ENCODE assay signal across 1 cellular context in genomic region chr15:64246364-64247189, GRCh38.
TF ChIP-seq lines count a peak whose summit lies in the region.

No MANE protein-coding gene starts in this region.

TF ChIP-seq in HEK293, 187 proteins besides CTCF, POLR2A, EP300 and RAD21 (continued from another document and continues in another):
- TF ChIP-seq, protein P1, sequence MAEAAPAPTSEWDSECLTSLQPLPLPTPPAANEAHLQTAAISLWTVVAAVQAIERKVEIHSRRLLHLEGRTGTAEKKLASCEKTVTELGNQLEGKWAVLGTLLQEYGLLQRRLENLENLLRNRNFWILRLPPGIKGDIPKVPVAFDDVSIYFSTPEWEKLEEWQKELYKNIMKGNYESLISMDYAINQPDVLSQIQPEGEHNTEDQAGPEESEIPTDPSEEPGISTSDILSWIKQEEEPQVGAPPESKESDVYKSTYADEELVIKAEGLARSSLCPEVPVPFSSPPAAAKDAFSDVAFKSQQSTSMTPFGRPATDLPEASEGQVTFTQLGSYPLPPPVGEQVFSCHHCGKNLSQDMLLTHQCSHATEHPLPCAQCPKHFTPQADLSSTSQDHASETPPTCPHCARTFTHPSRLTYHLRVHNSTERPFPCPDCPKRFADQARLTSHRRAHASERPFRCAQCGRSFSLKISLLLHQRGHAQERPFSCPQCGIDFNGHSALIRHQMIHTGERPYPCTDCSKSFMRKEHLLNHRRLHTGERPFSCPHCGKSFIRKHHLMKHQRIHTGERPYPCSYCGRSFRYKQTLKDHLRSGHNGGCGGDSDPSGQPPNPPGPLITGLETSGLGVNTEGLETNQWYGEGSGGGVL (tag by site-specific recombination; IDR thresholded peaks at IDR 0.05) = peak; percentile 79
- peak; percentile 86 for TF ChIP-seq ZNF629 (tag by site-specific recombination; IDR thresholded peaks at IDR 0.05)
- no peak for TF ChIP-seq BCL11A (tag by site-specific recombination; IDR thresholded peaks at IDR 0.05; ENCODE audit: low read depth)
- TF ChIP-seq ZNF366 (tag by site-specific recombination; conservative IDR thresholded peaks at IDR 0.05) = no peak
- TF ChIP-seq SP2 (tag by site-specific recombination; IDR thresholded peaks at IDR 0.05) = no peak
- TF ChIP-seq PRDM6 (tag by site-specific recombination; IDR thresholded peaks at IDR 0.05) = no peak; the same call in 1 of the 2 replicates
- no peak for TF ChIP-seq ZBTB26 (tag by site-specific recombination; optimal IDR thresholded peaks at IDR 0.05)
- no peak for TF ChIP-seq ZFP37 (tag by site-specific recombination; IDR thresholded peaks at IDR 0.05)
- no peak for TF ChIP-seq KLF7 (tag by site-specific recombination; IDR thresholded peaks at IDR 0.05; ENCODE audit: borderline replicate concordance)
- TF ChIP-seq ZNF488 (tag by site-specific recombination; IDR thresholded peaks at IDR 0.05) = no peak
- TF ChIP-seq ZBTB1 (tag by site-specific recombination; IDR thresholded peaks at IDR 0.05) = no peak
- no peak for TF ChIP-seq SCRT1 (tag by site-specific recombination; IDR thresholded peaks at IDR 0.05; ENCODE audit: borderline replicate concordance)
- TF ChIP-seq ZNF621 (tag by site-specific recombination; IDR thresholded peaks at IDR 0.05) = no peak
- no peak for TF ChIP-seq ZNF626 (tag by site-specific recombination; IDR thresholded peaks at IDR 0.05)
- no peak for TF ChIP-seq ZNF704 (tag by site-specific recombination; IDR thresholded peaks at IDR 0.05)
- TF ChIP-seq ZNF248 (tag by site-specific recombination; IDR thresholded peaks at IDR 0.05) = no peak
- peak; percentile 19; the same call in 1 of the 2 replicates for TF ChIP-seq ZNF394 (tag by site-specific recombination; IDR thresholded peaks at IDR 0.05; ENCODE audit: borderline replicate concordance)
- TF ChIP-seq, protein P2, sequence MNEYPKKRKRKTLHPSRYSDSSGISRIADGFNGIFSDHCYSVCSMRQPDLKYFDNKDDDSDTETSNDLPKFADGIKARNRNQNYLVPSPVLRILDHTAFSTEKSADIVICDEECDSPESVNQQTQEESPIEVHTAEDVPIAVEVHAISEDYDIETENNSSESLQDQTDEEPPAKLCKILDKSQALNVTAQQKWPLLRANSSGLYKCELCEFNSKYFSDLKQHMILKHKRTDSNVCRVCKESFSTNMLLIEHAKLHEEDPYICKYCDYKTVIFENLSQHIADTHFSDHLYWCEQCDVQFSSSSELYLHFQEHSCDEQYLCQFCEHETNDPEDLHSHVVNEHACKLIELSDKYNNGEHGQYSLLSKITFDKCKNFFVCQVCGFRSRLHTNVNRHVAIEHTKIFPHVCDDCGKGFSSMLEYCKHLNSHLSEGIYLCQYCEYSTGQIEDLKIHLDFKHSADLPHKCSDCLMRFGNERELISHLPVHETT (tag by site-specific recombination; IDR thresholded peaks at IDR 0.05) = peak; percentile 76; the same call in 1 of the 2 replicates
- no peak for TF ChIP-seq RBAK (tag by site-specific recombination; IDR thresholded peaks at IDR 0.05)
- no peak for TF ChIP-seq KLF9 (tag by site-specific recombination; IDR thresholded peaks at IDR 0.05; ENCODE audit: low read depth)
- TF ChIP-seq ZFP69B (tag by site-specific recombination; IDR thresholded peaks at IDR 0.05) = no peak
- TF ChIP-seq HOXC10 (CRISPR knock-in tag; IDR thresholded peaks at IDR 0.05) = no peak
- no peak for TF ChIP-seq ZFP3 (tag by site-specific recombination; IDR thresholded peaks at IDR 0.05; ENCODE audit: low read depth)
- TF ChIP-seq, protein P3, sequence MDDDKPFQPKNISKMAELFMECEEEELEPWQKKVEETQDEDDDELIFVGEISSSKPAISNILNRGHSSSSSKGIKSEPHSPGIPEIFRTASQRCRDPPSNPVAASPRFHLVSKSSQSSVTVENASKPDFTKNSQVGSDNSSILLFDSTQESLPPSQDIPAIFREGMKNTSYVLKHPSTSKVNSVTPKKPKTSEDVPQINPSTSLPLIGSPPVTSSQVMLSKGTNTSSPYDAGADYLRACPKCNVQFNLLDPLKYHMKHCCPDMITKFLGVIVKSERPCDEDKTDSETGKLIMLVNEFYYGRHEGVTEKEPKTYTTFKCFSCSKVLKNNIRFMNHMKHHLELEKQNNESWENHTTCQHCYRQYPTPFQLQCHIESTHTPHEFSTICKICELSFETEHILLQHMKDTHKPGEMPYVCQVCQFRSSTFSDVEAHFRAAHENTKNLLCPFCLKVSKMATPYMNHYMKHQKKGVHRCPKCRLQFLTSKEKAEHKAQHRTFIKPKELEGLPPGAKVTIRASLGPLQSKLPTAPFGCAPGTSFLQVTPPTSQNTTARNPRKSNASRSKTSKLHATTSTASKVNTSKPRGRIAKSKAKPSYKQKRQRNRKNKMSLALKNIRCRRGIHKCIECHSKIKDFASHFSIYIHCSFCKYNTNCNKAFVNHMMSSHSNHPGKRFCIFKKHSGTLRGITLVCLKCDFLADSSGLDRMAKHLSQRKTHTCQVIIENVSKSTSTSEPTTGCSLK (tag by site-specific recombination; IDR thresholded peaks at IDR 0.05) = no peak
- 0 out of 2 replicates have a peak, but pooled peaks have one; percentile 25 for TF ChIP-seq ZNF324 (tag by site-specific recombination; IDR thresholded peaks at IDR 0.05)
- no peak for TF ChIP-seq ZNF501 (tag by site-specific recombination; IDR thresholded peaks at IDR 0.05)
- peak; percentile 81 for TF ChIP-seq ZBTB17 (tag by site-specific recombination; IDR thresholded peaks at IDR 0.05)
- TF ChIP-seq TRIM28 (IDR thresholded peaks at IDR 0.05; ENCODE audit: borderline replicate concordance, low read length) = no peak
- TF ChIP-seq ZNF23 (tag by site-specific recombination; IDR thresholded peaks at IDR 0.05; ENCODE audit: borderline replicate concordance) = no peak
- TF ChIP-seq EGR2 (tag by site-specific recombination; IDR thresholded peaks at IDR 0.05; ENCODE audit: low read depth) = peak; percentile 65
- no peak for TF ChIP-seq ZNF341 (tag by site-specific recombination; IDR thresholded peaks at IDR 0.05; ENCODE audit: low read depth)
- no peak for TF ChIP-seq ZBTB48 (tag by site-specific recombination; IDR thresholded peaks at IDR 0.05)
- TF ChIP-seq, protein P4, sequence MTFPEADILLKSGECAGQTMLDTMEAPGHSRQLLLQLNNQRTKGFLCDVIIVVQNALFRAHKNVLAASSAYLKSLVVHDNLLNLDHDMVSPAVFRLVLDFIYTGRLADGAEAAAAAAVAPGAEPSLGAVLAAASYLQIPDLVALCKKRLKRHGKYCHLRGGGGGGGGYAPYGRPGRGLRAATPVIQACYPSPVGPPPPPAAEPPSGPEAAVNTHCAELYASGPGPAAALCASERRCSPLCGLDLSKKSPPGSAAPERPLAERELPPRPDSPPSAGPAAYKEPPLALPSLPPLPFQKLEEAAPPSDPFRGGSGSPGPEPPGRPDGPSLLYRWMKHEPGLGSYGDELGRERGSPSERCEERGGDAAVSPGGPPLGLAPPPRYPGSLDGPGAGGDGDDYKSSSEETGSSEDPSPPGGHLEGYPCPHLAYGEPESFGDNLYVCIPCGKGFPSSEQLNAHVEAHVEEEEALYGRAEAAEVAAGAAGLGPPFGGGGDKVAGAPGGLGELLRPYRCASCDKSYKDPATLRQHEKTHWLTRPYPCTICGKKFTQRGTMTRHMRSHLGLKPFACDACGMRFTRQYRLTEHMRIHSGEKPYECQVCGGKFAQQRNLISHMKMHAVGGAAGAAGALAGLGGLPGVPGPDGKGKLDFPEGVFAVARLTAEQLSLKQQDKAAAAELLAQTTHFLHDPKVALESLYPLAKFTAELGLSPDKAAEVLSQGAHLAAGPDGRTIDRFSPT (tag by site-specific recombination; IDR thresholded peaks at IDR 0.05) = no peak; the same call in 1 of the 2 replicates
- no peak for TF ChIP-seq ZNF335 (tag by site-specific recombination; conservative IDR thresholded peaks at IDR 0.05)
- TF ChIP-seq ZNF155 (tag by site-specific recombination; IDR thresholded peaks at IDR 0.05) = no peak
- no peak for TF ChIP-seq ZSCAN16 (tag by site-specific recombination; IDR thresholded peaks at IDR 0.05)
- no peak for TF ChIP-seq ZNF416 (tag by site-specific recombination; IDR thresholded peaks at IDR 0.05)
- TF ChIP-seq, protein P5, sequence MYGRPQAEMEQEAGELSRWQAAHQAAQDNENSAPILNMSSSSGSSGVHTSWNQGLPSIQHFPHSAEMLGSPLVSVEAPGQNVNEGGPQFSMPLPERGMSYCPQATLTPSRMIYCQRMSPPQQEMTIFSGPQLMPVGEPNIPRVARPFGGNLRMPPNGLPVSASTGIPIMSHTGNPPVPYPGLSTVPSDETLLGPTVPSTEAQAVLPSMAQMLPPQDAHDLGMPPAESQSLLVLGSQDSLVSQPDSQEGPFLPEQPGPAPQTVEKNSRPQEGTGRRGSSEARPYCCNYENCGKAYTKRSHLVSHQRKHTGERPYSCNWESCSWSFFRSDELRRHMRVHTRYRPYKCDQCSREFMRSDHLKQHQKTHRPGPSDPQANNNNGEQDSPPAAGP (tag by site-specific recombination; IDR thresholded peaks at IDR 0.05) = peak; percentile 73
- no peak for TF ChIP-seq ZNF837 (tag by site-specific recombination; IDR thresholded peaks at IDR 0.05)
- TF ChIP-seq, protein P6, sequence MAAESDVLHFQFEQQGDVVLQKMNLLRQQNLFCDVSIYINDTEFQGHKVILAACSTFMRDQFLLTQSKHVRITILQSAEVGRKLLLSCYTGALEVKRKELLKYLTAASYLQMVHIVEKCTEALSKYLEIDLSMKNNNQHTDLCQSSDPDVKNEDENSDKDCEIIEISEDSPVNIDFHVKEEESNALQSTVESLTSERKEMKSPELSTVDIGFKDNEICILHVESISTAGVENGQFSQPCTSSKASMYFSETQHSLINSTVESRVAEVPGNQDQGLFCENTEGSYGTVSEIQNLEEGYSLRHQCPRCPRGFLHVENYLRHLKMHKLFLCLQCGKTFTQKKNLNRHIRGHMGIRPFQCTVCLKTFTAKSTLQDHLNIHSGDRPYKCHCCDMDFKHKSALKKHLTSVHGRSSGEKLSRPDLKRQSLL (tag by site-specific recombination; IDR thresholded peaks at IDR 0.05) = no peak
- TF ChIP-seq ZNF37A (tag by site-specific recombination; IDR thresholded peaks at IDR 0.05) = no peak
- no peak for TF ChIP-seq SETDB1 (IDR thresholded peaks at IDR 0.05; ENCODE audit: insufficient read length, low read length)
- no peak for TF ChIP-seq MEIS1 (CRISPR knock-in tag; IDR thresholded peaks at IDR 0.05; ENCODE audit: borderline replicate concordance)
- no peak for TF ChIP-seq HOXA7 (CRISPR knock-in tag; IDR thresholded peaks at IDR 0.05; ENCODE audit: borderline replicate concordance)
- no peak for TF ChIP-seq YY2 (tag by site-specific recombination; IDR thresholded peaks at IDR 0.05)
- no peak for TF ChIP-seq ZNF449 (tag by site-specific recombination; IDR thresholded peaks at IDR 0.05)
- no peak for TF ChIP-seq ZBTB8A (tag by site-specific recombination; IDR thresholded peaks at IDR 0.05)
- TF ChIP-seq ZNF596 (tag by site-specific recombination; IDR thresholded peaks at IDR 0.05) = no peak
- TF ChIP-seq FEZF1 (tag by site-specific recombination; IDR thresholded peaks at IDR 0.05) = no peak
- no peak for TF ChIP-seq ZNF121 (tag by site-specific recombination; IDR thresholded peaks at IDR 0.05)
- peak; percentile 38; the same call in 1 of the 2 replicates for TF ChIP-seq ZNF580 (tag by site-specific recombination; IDR thresholded peaks at IDR 0.05)
- TF ChIP-seq ZNF560 (tag by site-specific recombination; IDR thresholded peaks at IDR 0.05; ENCODE audit: borderline replicate concordance) = no peak
